ENCODE assay signal across 8 cellular contexts in genomic region chr15:78810377-78811123, GRCh38. TPM values are rescaled to one million over a fixed set of nuclear protein-coding genes. Genes with fewer than 3 reads are reported as not detected.
A peak's percentile ranks its signal among the peaks of the same experiment; 100 is the strongest.
DNase-seq lines count a peak whose midpoint lies in the region; ATAC-seq, FAIRE-seq and TF ChIP-seq lines count a peak whose summit lies in the region.

No MANE protein-coding gene starts in this region.

- H4K20me1 ChIP-seq in Loucy (ENCODE audit: insufficient read depth, low read length, poor library complexity, severe bottlenecking): no peaks in the 10 kb centered on the region

- no peaks in the 10 kb centered on the region for H3K79me2 ChIP-seq in Loucy (ENCODE audit: insufficient read depth, low read length)

- no peaks in the 10 kb centered on the region for H3K36me3 ChIP-seq in Loucy (ENCODE audit: insufficient read depth, low read length)
- no peaks in the 10 kb centered on the region for H3K36me3 ChIP-seq in body of pancreas (replicated peaks in 1 of 2; ENCODE audit: insufficient read depth in 1 of 2, low read depth in 2 of 2)
- H3K36me3 ChIP-seq in iPS-20b (ENCODE audit: insufficient read depth, low read depth, low read length): no peaks in the 10 kb centered on the region
- no peaks in the 10 kb centered on the region for H3K36me3 ChIP-seq in small intestine (ENCODE audit: control insufficient read depth in 2 of 2, insufficient read depth in 2 of 2, low read length in 2 of 2)

- peak overlapping the region; percentile 69 to 84 for H3K27ac ChIP-seq in A549
- H3K27ac ChIP-seq in body of pancreas: peak overlapping the region in 1 of 4 donors; percentile 28
- H3K27ac ChIP-seq in iPS-20b (ENCODE audit: low read length): no peak overlapping the region
- peak overlapping the region in 1 of 2 donors; percentile 60 for H3K27ac ChIP-seq in small intestine (ENCODE audit: low read depth in 1 of 2, low read length in 1 of 2)

- FAIRE-seq in A549 (lab: Jason Lieb, UNC): no peak
- no peak for FAIRE-seq in small intestine (lab: Jason Lieb, UNC)

- CTCF ChIA-PET in A549 (lab: Yijun Ruan, JAX): interaction anchor here (0.5 to 8.8 kb wide), 25 partner anchors 8 to 697 kb away, joined by 3 to 85 read pairs (median 5); no protein-coding TSS in a partner anchor

- TF ChIP-seq CTCF in A549 (IDR thresholded peaks at IDR 0.05) (no peak; the same call in 1 of the 3 replicates), GM13977 (IDR thresholded peaks at IDR 0.05; ENCODE audit: extremely low read depth, insufficient read depth, missing control alignments) (no peak), Loucy (conservative IDR thresholded peaks at IDR 0.05; ENCODE audit: low read length) (no peak), body of pancreas (IDR thresholded peaks at IDR 0.05) (no peak)

- H3K4me3 ChIP-seq in A549 (peak overlapping the region; percentile 74), Loucy (ENCODE audit: low read length, poor library complexity, severe bottlenecking) (peak overlapping the region; percentile 70), body of pancreas (peak overlapping the region; percentile 36 to 47), iPS-20b (ENCODE audit: low read length) (peak overlapping the region; percentile 91), small intestine (ENCODE audit: low read depth in 1 of 2, low read length in 2 of 2) (peak overlapping the region; percentile 44 to 46)

- DNase-seq in A549 (ENCODE audit: low read depth in 1 of 2, low spot score in 1 of 2) (peak; percentile 37 to 79), GM13977 (ENCODE audit: low spot score) (peak; percentile 70), body of pancreas (peak; percentile 27 to 53 (median 35)), small intestine (peak; percentile 24), NCI-H2029 (lab: John Stamatoyannopoulos, UW) (no peak)

- 1% methylated on average over 50 of the region's 75 CpGs for WGBS in A549 (ENCODE audit: missing lambda C conversion rate)
- 2 to 13% methylated on average over 8 to 72 of the region's 75 CpGs for WGBS in body of pancreas, 2 donors
- WGBS in small intestine, 3 donors: 1 to 2% (median 1%) methylated on average over 72 to 75 of the region's 75 CpGs

- in situ Hi-C loops in GM13977 (cut with MboI; ENCODE audit: low pct_unique_long_range_greater_than_20kb, low sequenced_read_pairs, unreplicated experiment): no loop called here

- H3K4me1 ChIP-seq in A549: peaks cover 4% of the 10 kb centered on the region; the same call in 2 of the 3 replicates
- peaks cover 14% of the 10 kb centered on the region for H3K4me1 ChIP-seq in Loucy (ENCODE audit: insufficient read depth, low read length, poor library complexity, severe bottlenecking)
- H3K4me1 ChIP-seq in body of pancreas: peaks cover 19% of the 10 kb centered on the region
- peaks cover 11% of the 10 kb centered on the region; the same call in 1 of the 2 replicates for H3K4me1 ChIP-seq in iPS-20b (ENCODE audit: insufficient read depth, low read length)
- no peaks in the 10 kb centered on the region for H3K4me1 ChIP-seq in small intestine (ENCODE audit: control insufficient read depth in 2 of 2, insufficient read depth in 1 of 2, low read depth in 1 of 2, low read length in 1 of 2)

- peaks cover 5% of the 10 kb centered on the region for H3K27me3 ChIP-seq in Loucy (ENCODE audit: insufficient read depth, low read length, poor library complexity, severe bottlenecking)
- no peaks in the 10 kb centered on the region for H3K27me3 ChIP-seq in body of pancreas
- H3K27me3 ChIP-seq in iPS-20b (ENCODE audit: insufficient read depth, low read length): peaks cover 17% of the 10 kb centered on the region
- peaks cover 5 to 12% of the 10 kb centered on the region in 2 donors for H3K27me3 ChIP-seq in small intestine (ENCODE audit: control insufficient read depth in 2 of 2, insufficient read depth in 2 of 2, low read length in 2 of 2)

- H3K9me3 ChIP-seq in A549 (0 out of 3 replicates have a peak, but pooled peaks cover 3% of the 10 kb centered on the region), Loucy (ENCODE audit: insufficient read depth, low read depth, low read length) (no peaks in the 10 kb centered on the region), body of pancreas (no peaks in the 10 kb centered on the region), iPS-20b (ENCODE audit: insufficient read depth, low read depth, low read length) (no peaks in the 10 kb centered on the region), small intestine (ENCODE audit: control insufficient read depth, low read depth) (no peaks in the 10 kb centered on the region)

- peak overlapping the region; percentile 68 for H3K9ac ChIP-seq in Loucy (ENCODE audit: low read depth, low read length, poor library complexity, severe bottlenecking)
- H3K9ac ChIP-seq in iPS-20b (ENCODE audit: low read depth, low read length): peak overlapping the region; percentile 82

- H3K4me2 ChIP-seq in A549 (peak overlapping the region; percentile 93), Loucy (ENCODE audit: low read depth, low read length, poor library complexity, severe bottlenecking) (peak overlapping the region; percentile 84)

- TF ChIP-seq POLR2A in A549 (IDR thresholded peaks at IDR 0.05; ENCODE audit: low read length) (no peak), body of pancreas (IDR thresholded peaks at IDR 0.05) (no peak)

- peak overlapping the region; percentile 93; the same call in 1 of the 2 replicates for H2AFZ ChIP-seq in Loucy (ENCODE audit: low read length)

- POLR2A ChIA-PET in A549 (lab: Yijun Ruan, JAX): interaction anchor here (1.1 to 2.2 kb wide), 4 partner anchors 12 to 511 kb away, joined by 3 to 10 read pairs (median 6); partner anchors contain the start of genes MORF4L1 and SKIC8

- ATAC-seq in A549: peak; percentile 54 to 55
- ATAC-seq in body of pancreas: peak; percentile 27
- ATAC-seq in HG03565 (IDR thresholded peaks at IDR 0.05; ENCODE audit: unreplicated experiment): no peak

- no peak for TF ChIP-seq EP300 in A549 (IDR thresholded peaks at IDR 0.05)

- no peaks in the 10 kb centered on the region for H3F3A ChIP-seq in Loucy (ENCODE audit: low read depth)

- no peaks in the 10 kb centered on the region for H3K9me2 ChIP-seq in Loucy (replicated peaks; ENCODE audit: low read depth, low read length)

- TF ChIP-seq RAD21 in A549 (conservative IDR thresholded peaks at IDR 0.05 in 1 of 2, IDR thresholded peaks at IDR 0.05 in 1 of 2): 0 out of 5 replicates have a peak, but pooled peaks of 1 of the 2 experiments have one; percentile 22

- intact Hi-C loops in body of pancreas (cut with DNase I): no loop called here

TF ChIP-seq in A549, 52 proteins besides CTCF, POLR2A, EP300 and RAD21:
- TF ChIP-seq JUN (IDR thresholded peaks at IDR 0.05): peak in 1 of 2 experiments; percentile 9; a peak in 1 of 5 replicates
- peak; percentile 57 for TF ChIP-seq MAX (IDR thresholded peaks at IDR 0.05)
- TF ChIP-seq PBX3 (IDR thresholded peaks at IDR 0.05): no peak
- TF ChIP-seq, protein P1, sequence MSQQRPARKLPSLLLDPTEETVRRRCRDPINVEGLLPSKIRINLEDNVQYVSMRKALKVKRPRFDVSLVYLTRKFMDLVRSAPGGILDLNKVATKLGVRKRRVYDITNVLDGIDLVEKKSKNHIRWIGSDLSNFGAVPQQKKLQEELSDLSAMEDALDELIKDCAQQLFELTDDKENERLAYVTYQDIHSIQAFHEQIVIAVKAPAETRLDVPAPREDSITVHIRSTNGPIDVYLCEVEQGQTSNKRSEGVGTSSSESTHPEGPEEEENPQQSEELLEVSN (IDR thresholded peaks at IDR 0.05; ENCODE audit: borderline replicate concordance, low read depth): peak; percentile 34; the same call in 1 of the 2 replicates
- no peak for TF ChIP-seq RCOR1 (IDR thresholded peaks at IDR 0.05; ENCODE audit: low read depth, low read length)

RNA-seq across cellular contexts. Expression of gene ADAMTS7, which starts 0.7 kb away (rescaled TPM):
- polyA plus RNA-seq in A549 (2011; rRNA removed) (1.5 and 2.0 TPM in 2 replicates), A549 (2017; fragmentation: RNase III; extraction: RNeasy Plus Mini Kit Qiagen cat#74134 plus additional on column Dnase treatment) (2.7 to 3.2 TPM (median 2.9 TPM) in 3 replicates), small intestine (under 1 TPM in 2 of 3 donors, not detected in 1; 0.27 to 0.84 TPM)
- 2.2 and 3.3 TPM in 2 replicates for polyA plus RNA-seq in A549 (2012; cell fraction: cytosol; rRNA removed)
- polyA plus RNA-seq in A549 (2012; cell fraction: nucleus; rRNA removed): 18.1 and 22.2 TPM in 2 replicates
- polyA minus RNA-seq in A549 (2011; rRNA and poly(A)+ RNA removed): 3.2 and 5.5 TPM in 2 replicates
- 1 to 10 TPM in 1 of 2 donors, under 1 TPM in 1; 0.33 to 2.1 TPM for total RNA-seq in body of pancreas
